17 cellular contexts compared by ENCODE assay signal in the genomic region with DNA sequence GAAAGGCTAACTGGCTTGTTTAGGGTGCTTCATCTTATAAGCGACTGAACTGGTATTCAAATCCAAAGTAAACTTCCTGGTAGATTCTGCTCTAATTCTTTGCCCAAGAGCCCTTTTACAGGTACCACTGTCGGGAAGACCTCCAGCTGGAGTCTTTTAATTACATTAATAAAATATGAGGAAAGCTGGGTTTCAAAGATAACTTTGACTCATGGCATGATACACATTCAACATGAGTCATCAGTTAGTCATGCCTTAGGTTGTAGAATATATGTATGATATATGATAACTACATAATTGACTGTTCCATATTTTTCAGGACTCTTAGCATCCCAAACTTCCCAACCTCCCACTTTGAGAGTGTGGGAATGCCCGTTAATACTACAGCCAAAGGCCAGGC. TPM values are rescaled to one million over a fixed set of nuclear protein-coding genes. Genes with fewer than 3 reads are reported as not detected.
A peak's percentile ranks its signal among the peaks of the same experiment; 100 is the strongest.
DNase-seq lines count a peak whose midpoint lies in the region; ATAC-seq, FAIRE-seq and TF ChIP-seq lines count a peak whose summit lies in the region.
"Had no signal": no experiment of that assay in that cellular context is flagged by ENCODE, and none has a peak within 500 bp of the region (broad histone marks: within the 10 kb centered on the region; RNA-seq: fewer than 3 reads in every experiment).

No MANE protein-coding gene starts in this region.

- H3K27me3 ChIP-seq in astrocyte (ENCODE audit: insufficient read depth, low read length) (no peaks in the 10 kb centered on the region), adrenal gland (no peaks in the 10 kb centered on the region)
- H3K27me3 ChIP-seq: SJSA1, testis had no signal

- TF ChIP-seq CTCF in astrocyte (IDR thresholded peaks at IDR 0.05; ENCODE audit: insufficient read depth, low read depth, low read length), result no peak
- TF ChIP-seq CTCF in adrenal gland (IDR thresholded peaks at IDR 0.05), result no peak
- TF ChIP-seq CTCF in kidney (IDR thresholded peaks at IDR 0.05; ENCODE audit: borderline replicate concordance, extremely low read depth, insufficient read depth), result no peak

- H3K36me3 ChIP-seq in astrocyte (ENCODE audit: insufficient read depth, low read length) (no peaks in the 10 kb centered on the region), adrenal gland (replicated peaks in 1 of 2) (peaks cover 0 to 53% of the 10 kb centered on the region in 2 donors), kidney (ENCODE audit: control insufficient read depth in 1 of 2, insufficient read depth in 2 of 2, low read length in 2 of 2) (peaks cover 25 to 40% of the 10 kb centered on the region in 2 donors)

- WGBS in adrenal gland, 4 donors, result 91 to 97% (median 93%) methylated on average over 3 of the region's 3 CpGs

- H3K9me3 Mint-ChIP-seq in astrocyte (ENCODE audit: unreplicated experiment), result no peaks in the 10 kb centered on the region
- H3K9me3 Mint-ChIP-seq: activated T-helper 1 cell treated with anti-CD3 and anti-CD28 coated beads, Interleukin-12 subunit alpha, Interleukin-12 subunit beta, Interleukin-2, Interleukin-4 antibody, amounts not matched to agents 30 ng/mL and 10 ng/mL and 1 ng/mL, durations not matched to agents 14 hours and 24 hours and 36 hours; WTC11 had no signal

- H3K4me1 Mint-ChIP-seq in astrocyte (ENCODE audit: low read depth, unreplicated experiment), result peaks cover 1% of the 10 kb centered on the region
- H3K4me1 Mint-ChIP-seq: WTC11 had no signal

- no peaks in the 10 kb centered on the region for H3K27me3 Mint-ChIP-seq in astrocyte (ENCODE audit: low read depth, unreplicated experiment)

- ATAC-seq in GM21786 (IDR thresholded peaks at IDR 0.05; ENCODE audit: unreplicated experiment), result no peak
- ATAC-seq: right cardiac atrium, WTC11 had no signal

- H3K4me3 ChIP-seq in astrocyte (ENCODE audit: insufficient read depth, low read depth, low read length), result no peak overlapping the region
- no peak overlapping the region for H3K4me3 ChIP-seq in adrenal gland
- no peak overlapping the region for H3K4me3 ChIP-seq in kidney (ENCODE audit: low read length in 2 of 2)
- H3K4me3 ChIP-seq: SJSA1, testis had no signal

- peaks cover 15% of the 10 kb centered on the region for H3K36me3 Mint-ChIP-seq in astrocyte (ENCODE audit: low read depth, unreplicated experiment)

- no peak overlapping the region for H2AFZ ChIP-seq in astrocyte (ENCODE audit: low read depth, low read length)

- H3K4me2 ChIP-seq in astrocyte (ENCODE audit: low read length), result no peak overlapping the region

- H3K9me3 ChIP-seq in astrocyte (ENCODE audit: insufficient read depth, low read depth, low read length) (no peaks in the 10 kb centered on the region), adrenal gland (replicated peaks in 1 of 3) (no peaks in the 10 kb centered on the region), kidney (ENCODE audit: control insufficient read depth in 1 of 2, low read length in 2 of 2) (no peaks in the 10 kb centered on the region)
- H3K9me3 ChIP-seq: SJSA1, testis had no signal

- no peaks in the 10 kb centered on the region for H3K4me1 ChIP-seq in astrocyte (ENCODE audit: insufficient read depth, low read length)
- H3K4me1 ChIP-seq in adrenal gland (replicated peaks in 1 of 2), result peaks cover 0 to 12% of the 10 kb centered on the region in 2 donors
- no peaks in the 10 kb centered on the region for H3K4me1 ChIP-seq in kidney (ENCODE audit: control insufficient read depth in 1 of 2, insufficient read depth in 1 of 2, low read depth in 1 of 2, low read length in 2 of 2)
- H3K4me1 ChIP-seq: SJSA1, testis had no signal

- no peak for FAIRE-seq in H54 (lab: Jason Lieb, UNC)
- FAIRE-seq in astrocyte (lab: Jason Lieb, UNC), result no peak
- FAIRE-seq in kidney (lab: Jason Lieb, UNC), result no peak

- intact Hi-C loops in adrenal gland (cut with DNase I) (no loop called here), kidney (cut with DNase I) (no loop called here)

- H3K27ac Mint-ChIP-seq in astrocyte (ENCODE audit: unreplicated experiment), result no peak overlapping the region
- H3K27ac Mint-ChIP-seq: activated T-helper 1 cell treated with anti-CD3 and anti-CD28 coated beads, Interleukin-12 subunit alpha, Interleukin-12 subunit beta, Interleukin-2, Interleukin-4 antibody, amounts not matched to agents 30 ng/mL and 10 ng/mL and 1 ng/mL, durations not matched to agents 14 hours and 24 hours and 36 hours; WTC11 had no signal

- H4K20me1 ChIP-seq in astrocyte (ENCODE audit: insufficient read depth, low read length), result no peaks in the 10 kb centered on the region

- H3K9ac ChIP-seq in astrocyte (ENCODE audit: low read length) (no peak overlapping the region), kidney (ENCODE audit: low read length in 2 of 2) (no peak overlapping the region)

- no peak overlapping the region for H3K4me3 Mint-ChIP-seq in astrocyte (ENCODE audit: unreplicated experiment)
- H3K4me3 Mint-ChIP-seq: activated T-helper 1 cell treated with anti-CD3 and anti-CD28 coated beads, Interleukin-12 subunit alpha, Interleukin-12 subunit beta, Interleukin-2, Interleukin-4 antibody, amounts not matched to agents 30 ng/mL and 10 ng/mL and 1 ng/mL, durations not matched to agents 14 hours and 24 hours and 36 hours; WTC11 had no signal

- H3K27ac ChIP-seq in astrocyte (ENCODE audit: low read depth, low read length), result no peak overlapping the region
- H3K27ac ChIP-seq in adrenal gland, result no peak overlapping the region
- H3K27ac ChIP-seq in kidney (ENCODE audit: low read depth in 2 of 2, low read length in 2 of 2), result no peak overlapping the region
- H3K27ac ChIP-seq: HL-60, SJSA1, testis had no signal

- TF ChIP-seq POLR2A in H54 (IDR thresholded peaks at IDR 0.05; ENCODE audit: low read depth, low read length), result no peak
- TF ChIP-seq POLR2A in adrenal gland (IDR thresholded peaks at IDR 0.05), result no peak

- DNase-seq in H54 (ENCODE audit: insufficient read length, low spot score) (peak; percentile 9), LoVo (ENCODE audit: low spot score) (peak; percentile 62), astrocyte (ENCODE audit: low read depth) (peak; percentile 24), lung microvascular endothelial cell (ENCODE audit: low read depth in 2 of 2) (peak; percentile 13 to 55), adrenal gland (no peak), kidney (no peak)
- DNase-seq: Calu3; central memory CD4-positive, alpha-beta T cell; NCI-H146; NCI-H748 treated with DMSO at 0.1 percent for 48 hours; right cardiac atrium; testis had no signal

- no peaks in the 10 kb centered on the region for H3K79me2 ChIP-seq in astrocyte (ENCODE audit: insufficient read depth, low read length)

RNA-seq across cellular contexts. Expression of gene ZCCHC2, which starts 32.3 kb away (rescaled TPM):
- 14.8 and 16.3 TPM in 2 replicates for total RNA-seq in astrocyte
- total RNA-seq in lung microvascular endothelial cell, result 14.6 and 16.1 TPM in 2 replicates
- 10 to 100 TPM; 13.6 to 53.3 (median 20.4) TPM for total RNA-seq in adrenal gland
- 10 to 100 TPM in 1 of 3 donors, 1 to 10 TPM in 2; 4.7 to 12.5 (median 6.8) TPM for polyA plus RNA-seq in adrenal gland
- total RNA-seq in kidney, result 22.1 TPM
- polyA plus RNA-seq in kidney (ENCODE audit: insufficient read depth, low read depth, low replicate concordance), result 5.5 TPM

Comparison
In these comparisons a context has a peak if more than half of its experiments do, and no peak if none do; other contexts are left out.
1. DNase-seq: peak in H54 (single experiment), LoVo (single experiment), astrocyte (single experiment) and lung microvascular endothelial cell (2 of 2); none in adrenal gland (0 of 7) and kidney (single experiment).